In the genomic region with DNA sequence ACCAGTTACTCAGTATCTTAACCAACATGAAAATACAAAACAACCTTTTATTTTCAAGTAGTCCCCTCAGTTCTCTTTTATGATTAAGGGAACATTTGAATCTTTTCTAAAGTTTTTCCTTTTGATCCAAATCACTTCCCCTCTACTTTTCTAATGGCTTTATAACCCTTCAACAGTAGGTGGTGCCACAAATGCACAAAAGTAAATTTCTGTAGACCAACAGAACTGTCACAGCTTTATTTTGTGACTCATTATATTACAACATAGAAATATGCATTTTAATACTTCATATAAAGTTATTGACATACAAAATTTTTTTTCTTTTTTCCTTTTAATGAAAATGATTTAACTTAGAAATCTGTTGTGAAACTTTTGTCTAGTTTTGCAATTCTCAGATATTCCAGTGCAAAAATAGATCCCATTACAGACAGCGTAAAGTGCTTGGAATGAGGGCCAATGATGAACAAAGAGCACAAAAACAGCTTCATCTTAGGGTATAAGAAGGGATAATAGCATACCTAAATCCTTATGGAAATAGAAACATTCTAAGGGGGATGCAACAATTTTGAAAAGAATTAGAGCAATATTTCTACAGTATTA, we compare ENCODE assay signal across 8 cellular contexts. TPM values are rescaled to one million over a fixed set of nuclear protein-coding genes. Genes with fewer than 3 reads are reported as not detected.
A peak's percentile ranks its signal among the peaks of the same experiment; 100 is the strongest.
DNase-seq lines count a peak whose midpoint lies in the region; ATAC-seq and TF ChIP-seq lines count a peak whose summit lies in the region.

No MANE protein-coding gene starts in this region.

- TF ChIP-seq CTCF in SU-DHL-6 (IDR thresholded peaks at IDR 0.05; ENCODE audit: insufficient read depth, low read length, poor library complexity, severe bottlenecking) (peak; percentile 59), kidney epithelial cell (IDR thresholded peaks at IDR 0.05; ENCODE audit: insufficient read depth, low read length, poor library complexity, severe bottlenecking) (peak; percentile 44)

- intact Hi-C loops in activated CD4-positive, alpha-beta T cell treated with anti-CD3 and anti-CD28 coated beads for 36 hours (cut with DNase I, micrococcal nuclease) = loop anchor here in 1 of 2 experiments (2.0 to 10.0 kb wide), 2 partner anchors 376 to 634 kb away; no protein-coding TSS in a partner anchor

- no peaks in the 10 kb centered on the region for H3K36me3 Mint-ChIP-seq in activated CD4-positive, alpha-beta T cell treated with anti-CD3 and anti-CD28 coated beads for 36 hours (ENCODE audit: low read depth)

- H3K27me3 Mint-ChIP-seq in activated CD4-positive, alpha-beta T cell treated with anti-CD3 and anti-CD28 coated beads for 36 hours = no peaks in the 10 kb centered on the region

- H3K36me3 ChIP-seq in SU-DHL-6 (ENCODE audit: low read length) (no peaks in the 10 kb centered on the region), kidney epithelial cell (ENCODE audit: control insufficient read depth, insufficient read depth, low read length) (peaks cover 2% of the 10 kb centered on the region)

- no peaks in the 10 kb centered on the region for H4K20me1 ChIP-seq in SU-DHL-6 (ENCODE audit: low read depth, low read length)

- ATAC-seq in activated CD4-positive, alpha-beta T cell treated with anti-CD3 and anti-CD28 coated beads for 36 hours = peak; percentile 55
- ATAC-seq in HG03520 (IDR thresholded peaks at IDR 0.05; ENCODE audit: unreplicated experiment) = peak; percentile 51
- ATAC-seq in GM19324 (IDR thresholded peaks at IDR 0.05; ENCODE audit: low FRiP score, unreplicated experiment) = no peak

- no peak overlapping the region for H3K27ac Mint-ChIP-seq in activated CD4-positive, alpha-beta T cell treated with anti-CD3 and anti-CD28 coated beads for 36 hours

- no peaks in the 10 kb centered on the region for H3K9me3 Mint-ChIP-seq in activated CD4-positive, alpha-beta T cell treated with anti-CD3 and anti-CD28 coated beads for 36 hours (ENCODE audit: low read depth)

- H3K27me3 ChIP-seq in SU-DHL-6 (ENCODE audit: low read length) (no peaks in the 10 kb centered on the region), kidney epithelial cell (ENCODE audit: control insufficient read depth, insufficient read depth, low read length) (no peaks in the 10 kb centered on the region)

- POLR2A ChIA-PET in activated CD4-positive, alpha-beta T cell treated with anti-CD3 and anti-CD28 coated beads for 36 hours (lab: Charles Lee) = no interaction called here

- no peaks in the 10 kb centered on the region for H3K9me2 ChIP-seq in SU-DHL-6 (replicated peaks; ENCODE audit: insufficient read depth, low read length)

- no peak overlapping the region for H3K4me3 Mint-ChIP-seq in activated CD4-positive, alpha-beta T cell treated with anti-CD3 and anti-CD28 coated beads for 36 hours

- CTCF ChIA-PET in activated CD4-positive, alpha-beta T cell treated with anti-CD3 and anti-CD28 coated beads for 36 hours (lab: Charles Lee) = interaction anchor here (0.9 to 1.2 kb wide), 3 partner anchors 14 to 636 kb away, joined by 3 to 4 read pairs (median 4); no protein-coding TSS in a partner anchor

- no peaks in the 10 kb centered on the region for H3K79me2 ChIP-seq in SU-DHL-6 (ENCODE audit: insufficient read depth, low read length)

- no peak overlapping the region for H2AFZ ChIP-seq in SU-DHL-6 (ENCODE audit: low read depth, low read length, severe bottlenecking)

- no peak overlapping the region for H3K4me3 ChIP-seq in SU-DHL-6 (ENCODE audit: insufficient read depth, low read length, poor library complexity, severe bottlenecking)
- no peak overlapping the region for H3K4me3 ChIP-seq in kidney epithelial cell (ENCODE audit: low read depth, low read length)

- no peak overlapping the region for H3K9ac ChIP-seq in SU-DHL-6 (ENCODE audit: low read length)

- no peaks in the 10 kb centered on the region for H3K4me1 Mint-ChIP-seq in activated CD4-positive, alpha-beta T cell treated with anti-CD3 and anti-CD28 coated beads for 36 hours

- H3K4me2 ChIP-seq in SU-DHL-6 (ENCODE audit: low read depth, low read length, poor library complexity, severe bottlenecking) = no peak overlapping the region

- no peaks in the 10 kb centered on the region for H3K9me3 ChIP-seq in SU-DHL-6 (ENCODE audit: insufficient read depth, low read length)

- H3K27ac ChIP-seq in SU-DHL-6 (ENCODE audit: low read depth, low read length) = no peak overlapping the region

- no peak for DNase-seq in activated CD4-positive, alpha-beta T cell treated with anti-CD3 and anti-CD28 coated beads for 36 hours
- no peak for DNase-seq in activated CD4-positive, alpha-beta T cell treated with anti-CD3 and anti-CD28 coated beads for 4 hours
- DNase-seq in kidney epithelial cell (ENCODE audit: low read depth) (no peak), NCI-H146 (lab: John Stamatoyannopoulos, UW) (no peak)
- DNase-seq in activated CD8-positive, alpha-beta memory T cell treated with anti-CD3 and anti-CD28 coated beads for 24 hours = no peak

- no peaks in the 10 kb centered on the region for H3F3A ChIP-seq in SU-DHL-6 (ENCODE audit: insufficient read depth)

RNA-seq across cellular contexts. Expression of a gene that starts 17.0 kb away (rescaled TPM):
- total RNA-seq in activated CD4-positive, alpha-beta T cell treated with anti-CD3 and anti-CD28 coated beads for 36 hours = under 1 TPM; 0.85 to 0.90 TPM
- total RNA-seq in kidney epithelial cell = 0.27 and 2.3 TPM in 2 replicates

RNA-seq across cellular contexts. Expression of a gene that starts 33.4 kb away (rescaled TPM):
- 10 to 100 TPM in 1 of 2 experiments, 1 to 10 TPM in 1; 7.2 to 11.7 TPM for total RNA-seq in activated CD4-positive, alpha-beta T cell treated with anti-CD3 and anti-CD28 coated beads for 36 hours
- 25.2 and 29.3 TPM in 2 replicates for total RNA-seq in kidney epithelial cell
